Comparison of ENCODE assay signal across 8 cellular contexts in the genomic region with DNA sequence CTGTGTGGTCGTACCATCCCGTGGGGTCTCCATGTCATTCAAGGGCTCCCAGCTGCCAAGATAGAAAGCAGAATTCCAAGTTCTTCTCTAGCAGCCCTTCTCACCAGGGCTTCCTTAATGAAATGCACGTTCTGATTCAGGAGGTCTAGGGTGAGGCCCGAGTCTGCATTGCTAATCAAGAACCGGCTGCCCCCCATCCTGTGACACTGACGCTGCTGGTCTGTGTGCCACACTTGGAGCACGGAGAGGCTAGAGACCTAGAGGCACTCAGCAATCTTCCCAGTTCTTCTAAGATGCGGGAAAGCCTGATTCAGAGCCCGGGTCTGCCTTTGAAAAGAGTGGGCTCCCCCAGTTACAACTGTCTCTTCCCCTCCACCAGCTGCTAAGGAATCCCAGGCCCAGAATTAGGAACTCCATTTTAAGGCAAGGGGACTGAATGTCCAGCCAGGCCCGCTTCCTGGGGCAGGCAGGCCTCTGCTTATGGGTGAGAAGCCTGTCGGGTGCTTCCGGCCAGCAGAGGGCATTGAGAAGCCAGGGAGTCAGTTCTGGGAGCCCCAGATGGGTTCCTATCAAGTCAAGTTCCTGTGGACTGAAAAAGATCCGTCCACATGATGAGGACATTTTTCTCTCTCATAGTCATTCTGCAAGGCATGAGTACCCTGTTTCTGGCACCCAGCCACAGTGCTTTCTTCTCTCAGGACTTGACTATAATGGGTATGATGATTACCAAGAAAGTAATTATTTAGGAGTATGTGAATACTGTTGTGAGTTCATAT.
DNase-seq lines count a peak whose midpoint lies in the region; ATAC-seq, FAIRE-seq and TF ChIP-seq lines count a peak whose summit lies in the region.

No MANE protein-coding gene starts in this region.

- no peaks in the 10 kb centered on the region for H3K4me1 Mint-ChIP-seq in neural progenitor cell
- peaks cover 0 to 5% (median 2%) of the 10 kb centered on the region in 4 donors for H3K4me1 Mint-ChIP-seq in CD4-positive, alpha-beta memory T cell

- H3K27ac ChIP-seq in A549 = peak overlapping the region; percentile 54 to 65; a peak in 5 of 6 replicates
- H3K27ac ChIP-seq in GM23248 = no peak overlapping the region
- peak overlapping the region; percentile 9 for H3K27ac ChIP-seq in RWPE2 (ENCODE audit: poor library complexity, severe bottlenecking)
- no peak overlapping the region for H3K27ac ChIP-seq in neural progenitor cell
- no peak overlapping the region for H3K27ac ChIP-seq in CD4-positive, alpha-beta memory T cell (ENCODE audit: low read depth, low read length)

- H3F3A ChIP-seq in GM23248 (ENCODE audit: insufficient read depth) = peaks cover 5% of the 10 kb centered on the region; the same call in 1 of the 2 replicates
- no peaks in the 10 kb centered on the region for H3F3A ChIP-seq in neural progenitor cell (ENCODE audit: low read depth)

- H3K27me3 ChIP-seq in GM23248 (replicated peaks; ENCODE audit: insufficient read depth) (peaks cover 8% of the 10 kb centered on the region; the same call in 1 of the 2 replicates), RWPE2 (ENCODE audit: insufficient read depth, poor library complexity, severe bottlenecking) (no peaks in the 10 kb centered on the region), neural progenitor cell (no peaks in the 10 kb centered on the region)
- H3K27me3 ChIP-seq in CD4-positive, alpha-beta memory T cell (ENCODE audit: insufficient read depth, low read length) = no peaks in the 10 kb centered on the region

- H3K4me3 Mint-ChIP-seq in neural progenitor cell = no peak overlapping the region
- no peak overlapping the region for H3K4me3 Mint-ChIP-seq in CD4-positive, alpha-beta memory T cell

- H3K4me1 ChIP-seq in A549 (peaks cover 24% of the 10 kb centered on the region), GM23248 (ENCODE audit: insufficient read depth) (peaks cover 15% of the 10 kb centered on the region), RWPE2 (ENCODE audit: insufficient read depth, poor library complexity, severe bottlenecking) (peaks cover 15% of the 10 kb centered on the region), neural progenitor cell (no peaks in the 10 kb centered on the region)
- no peaks in the 10 kb centered on the region for H3K4me1 ChIP-seq in CD4-positive, alpha-beta memory T cell (ENCODE audit: insufficient read depth, low read length)

- no peaks in the 10 kb centered on the region for H3K9me2 ChIP-seq in GM23248 (ENCODE audit: insufficient read depth)

- in situ Hi-C loops in GM23248 (cut with MboI) = loop anchor here (10.0 to 25.0 kb wide), 2 partner anchors 317 to 549 kb away; no protein-coding TSS in a partner anchor

- H3K36me3 ChIP-seq in GM23248 (ENCODE audit: low read depth) (no peaks in the 10 kb centered on the region), RWPE2 (ENCODE audit: low read depth) (no peaks in the 10 kb centered on the region), neural progenitor cell (no peaks in the 10 kb centered on the region)
- no peaks in the 10 kb centered on the region for H3K36me3 ChIP-seq in CD4-positive, alpha-beta memory T cell (ENCODE audit: insufficient read depth, low read length)

- H4K20me1 ChIP-seq in GM23248 (ENCODE audit: insufficient read depth) (no peaks in the 10 kb centered on the region), neural progenitor cell (ENCODE audit: low read depth) (no peaks in the 10 kb centered on the region)

- TF ChIP-seq CTCF in A549 (IDR thresholded peaks at IDR 0.05) (peak; percentile 81), RWPE2 (IDR thresholded peaks at IDR 0.05; ENCODE audit: poor library complexity, severe bottlenecking) (peak; percentile 95), neural progenitor cell (IDR thresholded peaks at IDR 0.05) (peak; percentile 51)

- CTCF ChIA-PET in A549 (lab: Yijun Ruan, JAX) = interaction anchor here (0.8 to 4.1 kb wide), 20 partner anchors 9 to 362 kb away, joined by 3 to 24 read pairs (median 6); partner anchors contain the start of genes NAA20 and RIN2
- CTCF ChIA-PET in CD4-positive, alpha-beta memory T cell (lab: Charles Lee; ENCODE audit: partially characterized antibody) = interaction anchor here (1.2 kb wide), 1 partner anchor 9 kb away, joined by 3 read pairs; no protein-coding TSS in a partner anchor

- peak; percentile 96 to 99 for ATAC-seq in A549
- peak; percentile 97 for ATAC-seq in RWPE2 (ENCODE audit: low read depth)
- no peak for ATAC-seq in GM18858 (IDR thresholded peaks at IDR 0.05; ENCODE audit: unreplicated experiment)

- peak; percentile 89 for TF ChIP-seq RAD21 in A549 (conservative IDR thresholded peaks at IDR 0.05 in 1 of 2, IDR thresholded peaks at IDR 0.05 in 1 of 2)

- peak overlapping the region; percentile 66 for H3K9ac ChIP-seq in GM23248
- no peak overlapping the region for H3K9ac ChIP-seq in neural progenitor cell

- H3K9me3 ChIP-seq in A549 = no peaks in the 10 kb centered on the region
- no peaks in the 10 kb centered on the region for H3K9me3 ChIP-seq in GM23248 (ENCODE audit: low read depth)
- no peaks in the 10 kb centered on the region for H3K9me3 ChIP-seq in RWPE2 (ENCODE audit: severe bottlenecking)
- no peaks in the 10 kb centered on the region for H3K9me3 ChIP-seq in neural progenitor cell (ENCODE audit: low read depth)
- no peaks in the 10 kb centered on the region for H3K9me3 ChIP-seq in CD4-positive, alpha-beta memory T cell (ENCODE audit: control insufficient read depth in 1 of 2, low read length in 2 of 2)

- POLR2A ChIA-PET in A549 (lab: Yijun Ruan, JAX) = no interaction called here
- POLR2A ChIA-PET in CD4-positive, alpha-beta memory T cell (lab: Charles Lee; ENCODE audit: partially characterized antibody) = no interaction called here

- 45% methylated on average over 12 of the region's 13 CpGs for WGBS in A549 (ENCODE audit: missing lambda C conversion rate)
- 40 to 43% methylated on average over 13 of the region's 13 CpGs for WGBS in GM23248 (ENCODE audit: low coverage in 1 of 2, low lambda C conversion rate in 2 of 2, missing lambda C conversion rate in 2 of 2), 2 experiments

- H3K27ac Mint-ChIP-seq in neural progenitor cell = no peak overlapping the region
- H3K27ac Mint-ChIP-seq in CD4-positive, alpha-beta memory T cell = no peak overlapping the region

- no peak for TF ChIP-seq EP300 in A549 (IDR thresholded peaks at IDR 0.05)

- H3K9me3 Mint-ChIP-seq in neural progenitor cell = no peaks in the 10 kb centered on the region
- H3K9me3 Mint-ChIP-seq in CD4-positive, alpha-beta memory T cell = peaks cover 0 to 2% (median 0%) of the 10 kb centered on the region in 8 donors

- TF ChIP-seq POLR2A in A549 (IDR thresholded peaks at IDR 0.05; ENCODE audit: low read length) = no peak

- no peaks in the 10 kb centered on the region for H3K36me3 Mint-ChIP-seq in neural progenitor cell
- no peaks in the 10 kb centered on the region for H3K36me3 Mint-ChIP-seq in CD4-positive, alpha-beta memory T cell

- H3K4me2 ChIP-seq in A549 = no peak overlapping the region
- H3K4me2 ChIP-seq in GM23248 (ENCODE audit: unreplicated experiment) = no peak overlapping the region
- H3K4me2 ChIP-seq in neural progenitor cell = no peak overlapping the region

- H2AFZ ChIP-seq in GM23248 = peak overlapping the region; percentile 96
- H2AFZ ChIP-seq in neural progenitor cell (replicated peaks) = peak overlapping the region; percentile 47

- H3K79me2 ChIP-seq in GM23248 (ENCODE audit: insufficient read depth) (no peaks in the 10 kb centered on the region), neural progenitor cell (ENCODE audit: low read depth) (no peaks in the 10 kb centered on the region)

- intact Hi-C loops in CD4-positive, alpha-beta memory T cell (cut with micrococcal nuclease) = no loop called here

- H3K4me3 ChIP-seq in A549 (no peak overlapping the region), GM23248 (no peak overlapping the region), RWPE2 (ENCODE audit: severe bottlenecking) (no peak overlapping the region), neural progenitor cell (no peak overlapping the region)
- no peak overlapping the region for H3K4me3 ChIP-seq in CD4-positive, alpha-beta memory T cell (ENCODE audit: low read length in 2 of 2)

- H3K27me3 Mint-ChIP-seq in neural progenitor cell (ENCODE audit: insufficient read depth, low read depth) = peaks cover 7% of the 10 kb centered on the region
- peaks cover 2 to 19% of the 10 kb centered on the region in 2 donors for H3K27me3 Mint-ChIP-seq in CD4-positive, alpha-beta memory T cell

- FAIRE-seq in A549 (lab: Jason Lieb, UNC) = no peak

- DNase-seq in A549 (ENCODE audit: low read depth in 1 of 2, low spot score in 1 of 2) (peak; percentile 89), GM23248 (peak; percentile 94), RWPE2 (ENCODE audit: low spot score) (peak; percentile 85), fibroblast of peridontal ligament (ENCODE audit: extremely low read depth) (peak; percentile 89), neural progenitor cell (ENCODE audit: low spot score) (peak; percentile 53), activated gamma-delta T cell treated with Interleukin-2 at 50 U/mL for 16 hours (no peak)
- no peak for DNase-seq in CD4-positive, alpha-beta memory T cell

TF ChIP-seq in A549, 52 proteins besides CTCF, POLR2A, EP300 and RAD21:
- TF ChIP-seq SMC3 (IDR thresholded peaks at IDR 0.05) (peak; percentile 94), ZFP36 (IDR thresholded peaks at IDR 0.05; ENCODE audit: borderline replicate concordance, partially characterized antibody) (no peak)

Comparison
In these comparisons a context has a peak if more than half of its experiments do, and no peak if none do; other contexts are left out.
1. DNase-seq: peak in A549 (2 of 2), GM23248 (single experiment), RWPE2 (single experiment), fibroblast of peridontal ligament (single experiment) and neural progenitor cell (single experiment); none in activated gamma-delta T cell treated with Interleukin-2 at 50 U/mL for 16 hours (single experiment) and CD4-positive, alpha-beta memory T cell (0 of 5).
2. H3K27ac ChIP-seq: peak in A549 (2 of 2) and RWPE2 (single experiment); none in GM23248 (single experiment), neural progenitor cell (single experiment) and CD4-positive, alpha-beta memory T cell (single experiment).
3. Peak in every context shown above with its lines, with median percentiles within 50 percentile points of each other: CTCF ChIP-seq.